ENCODE assay signal across 8 cellular contexts in genomic region chr12:52010152-52010622, GRCh38. TPM values are rescaled to one million over a fixed set of nuclear protein-coding genes. Genes with fewer than 3 reads are reported as not detected.
A peak's percentile ranks its signal among the peaks of the same experiment; 100 is the strongest.
DNase-seq lines count a peak whose midpoint lies in the region; ATAC-seq, FAIRE-seq and TF ChIP-seq lines count a peak whose summit lies in the region.

No MANE protein-coding gene starts in this region.

- 43 to 56% (median 47%) methylated on average over 4 to 11 of the region's 11 CpGs for WGBS in adrenal gland, 4 donors

- intact Hi-C loops in adrenal gland (cut with DNase I) (no loop called here), left ventricle myocardium superior (cut with micrococcal nuclease) (no loop called here)

- TF ChIP-seq CTCF in adrenal gland (IDR thresholded peaks at IDR 0.05), result no peak

- peak overlapping the region in 3 of 5 donors; percentile 39 to 88 (median 73) for H3K27ac ChIP-seq in adrenal gland

- DNase-seq in ELF-1 (ENCODE audit: low read depth, low spot score) (peak; percentile 97), adrenal gland (peak; percentile 56 to 81 (median 64)), left ventricle myocardium superior (peak; percentile 88), putamen (ENCODE audit: low spot score) (peak; percentile 88), NCI-H748 (lab: John Stamatoyannopoulos, UW; ENCODE audit: unreplicated experiment) (no peak), DMS79 treated with DMSO at 0.1 percent for 48 hours (lab: John Stamatoyannopoulos, UW) (no peak), GM12891 (ENCODE audit: insufficient read length, low spot score) (no peak)

- TF ChIP-seq POLR2A in adrenal gland (IDR thresholded peaks at IDR 0.05) (peak in 1 of 2 donors; percentile 19), GM12891 (IDR thresholded peaks at IDR 0.05; ENCODE audit: low read depth, low read length) (no peak)

- peaks cover 16% of the 10 kb centered on the region for H3K27me3 ChIP-seq in adrenal gland

- H3K9me3 ChIP-seq in adrenal gland (replicated peaks in 1 of 3), result no peaks in the 10 kb centered on the region

- no peak for FAIRE-seq in GM12891 (lab: Jason Lieb, UNC)

- ATAC-seq in left ventricle myocardium superior (peak; percentile 81), HG03280 (IDR thresholded peaks at IDR 0.05; ENCODE audit: unreplicated experiment) (no peak)

- H3K4me1 ChIP-seq in adrenal gland (replicated peaks in 1 of 2), result peaks cover 0 to 12% of the 10 kb centered on the region in 2 donors

- no peaks in the 10 kb centered on the region for H3K36me3 ChIP-seq in adrenal gland (replicated peaks in 1 of 2)

- H3K4me3 ChIP-seq in adrenal gland, result peak overlapping the region in 1 of 4 donors; percentile 15

TF ChIP-seq in GM12891, 5 proteins besides CTCF, POLR2A, EP300 and RAD21:
- TF ChIP-seq POU2F2 (IDR thresholded peaks at IDR 0.05; ENCODE audit: low read depth, low read length) (no peak), SPI1 (IDR thresholded peaks at IDR 0.05; ENCODE audit: low read depth, low read length) (no peak), TAF1 (IDR thresholded peaks at IDR 0.05; ENCODE audit: low read depth, low read length) (no peak), PAX5 (IDR thresholded peaks at IDR 0.05; ENCODE audit: insufficient read depth, low read length, severe bottlenecking) (no peak), POLR2AphosphoS5 (IDR thresholded peaks at IDR 0.05; ENCODE audit: low read depth, low read length) (no peak)

RNA-seq across cellular contexts. Expression of gene TAMALIN, which starts 3.4 kb away (rescaled TPM):
- total RNA-seq in adrenal gland, result 10 to 100 TPM in 5 of 8 donors, 1 to 10 TPM in 3; 1.8 to 26.0 (median 14.9) TPM
- 10 to 100 TPM in 2 of 3 donors, 1 to 10 TPM in 1; 5.3 to 44.9 (median 41.3) TPM for polyA plus RNA-seq in adrenal gland
- 22.2 TPM for total RNA-seq in left ventricle myocardium superior
- polyA plus RNA-seq in GM12891 (2012; ENCODE audit: low read depth, missing spikeins), result 1.3 TPM

RNA-seq across cellular contexts. Expression of gene NR4A1, which starts 41.1 kb away (rescaled TPM):
- total RNA-seq in adrenal gland, result 100 to 1,000 TPM in 5 of 8 donors, 10 to 100 TPM in 3; 49.5 to 854 (median 185) TPM
- 100 to 1,000 TPM in 2 of 3 donors, 10 to 100 TPM in 1; 34.5 to 499 (median 282) TPM for polyA plus RNA-seq in adrenal gland
- total RNA-seq in left ventricle myocardium superior, result 58.9 TPM
- 22.3 TPM for polyA plus RNA-seq in GM12891 (2012; ENCODE audit: low read depth, missing spikeins)

RNA-seq across cellular contexts. Expression of gene ACVR1B, which starts 58.7 kb away (rescaled TPM):
- 10 to 100 TPM in 7 of 8 donors, 1 to 10 TPM in 1; 6.3 to 26.3 (median 16.4) TPM for total RNA-seq in adrenal gland
- 10 to 100 TPM in 2 of 3 donors, 1 to 10 TPM in 1; 9.5 to 14.1 (median 13.8) TPM for polyA plus RNA-seq in adrenal gland
- 11.2 TPM for total RNA-seq in left ventricle myocardium superior
- 1.6 TPM for polyA plus RNA-seq in GM12891 (2012; ENCODE audit: low read depth, missing spikeins)

RNA-seq across cellular contexts. Expression of gene ATG101, which starts 59.6 kb away (rescaled TPM):
- total RNA-seq in adrenal gland (10 to 100 TPM; 28.8 to 60.4 (median 38.6) TPM), left ventricle myocardium superior (26.5 TPM)
- 10 to 100 TPM; 20.9 to 28.6 (median 27.1) TPM for polyA plus RNA-seq in adrenal gland
- 34.1 TPM for polyA plus RNA-seq in GM12891 (2012; ENCODE audit: low read depth, missing spikeins)

Comparison
In these comparisons a context has a peak if more than half of its experiments do, and no peak if none do; other contexts are left out.
1. DNase-seq: peak in ELF-1 (single experiment), adrenal gland (7 of 7), left ventricle myocardium superior (single experiment) and putamen (single experiment); none in NCI-H748 (single experiment), DMS79 treated with DMSO at 0.1 percent for 48 hours (single experiment) and GM12891 (single experiment).